Comparison of ENCODE assay signal across 15 cellular contexts in genomic region chr21:38756746-38757145, GRCh38. TPM values are rescaled to one million over a fixed set of nuclear protein-coding genes. Genes with fewer than 3 reads are reported as not detected.
DNase-seq lines count a peak whose midpoint lies in the region; ATAC-seq, FAIRE-seq and TF ChIP-seq lines count a peak whose summit lies in the region.
"Had no signal": no experiment of that assay in that cellular context is flagged by ENCODE, and none has a peak within 500 bp of the region (broad histone marks: within the 10 kb centered on the region; RNA-seq: fewer than 3 reads in every experiment).

No MANE protein-coding gene starts in this region.

- H3K4me1 ChIP-seq in cardiac muscle cell (ENCODE audit: low read depth) = peaks cover 31% of the 10 kb centered on the region
- H3K4me1 ChIP-seq in K562 (replicated peaks in 1 of 2; ENCODE audit: control insufficient read depth in 2 of 2, insufficient read depth in 2 of 2, low read length in 2 of 2) = peaks cover 0 to 10% of the 10 kb centered on the region in 2 experiments; a peak in 3 of 5 replicates
- H3K4me1 ChIP-seq in lower lobe of right lung = peaks cover 44% of the 10 kb centered on the region

- DNase-seq in cardiac muscle cell (ENCODE audit: low read depth in 1 of 2, low spot score in 1 of 2) (peak; percentile 56 to 58), cardiac septum (ENCODE audit: low spot score) (no peak), K562 (ENCODE audit: extremely low read depth in 1 of 4, low spot score in 3 of 4) (no peak), lower lobe of right lung (no peak), MG63 (no peak)
- no peak for DNase-seq in activated CD8-positive, alpha-beta T cell treated with anti-CD3 and anti-CD28 coated beads for 36 hours
- DNase-seq: 8988T; activated CD4-positive, alpha-beta T cell treated with anti-CD3 and anti-CD28 coated beads for 4 hours; retina; T-cell had no signal

- FAIRE-seq in K562 (lab: Jason Lieb, UNC) = no peak
- FAIRE-seq: endometrium, GM12892 had no signal

- ATAC-seq in K562 (no peak), lower lobe of right lung (no peak), GM21723 (IDR thresholded peaks at IDR 0.05; ENCODE audit: unreplicated experiment) (no peak), GM18502 (IDR thresholded peaks at IDR 0.05; ENCODE audit: poor library complexity, unreplicated experiment) (no peak)
- ATAC-seq in activated CD8-positive, alpha-beta T cell treated with anti-CD3 and anti-CD28 coated beads for 36 hours = no peak
- ATAC-seq: T-cell had no signal

- H3K9ac ChIP-seq in K562 (ENCODE audit: insufficient read depth in 1 of 2, low read depth in 2 of 2, low read length in 2 of 2) = no peak overlapping the region

- H3K9me3 ChIP-seq in cardiac muscle cell (ENCODE audit: low read depth) (no peaks in the 10 kb centered on the region), K562 (replicated peaks; ENCODE audit: control insufficient read depth, insufficient read depth, low read depth, low read length) (no peaks in the 10 kb centered on the region), lower lobe of right lung (no peaks in the 10 kb centered on the region), MG63 (no peaks in the 10 kb centered on the region)

- no peak for TF ChIP-seq CTCF in cardiac muscle cell (IDR thresholded peaks at IDR 0.05; ENCODE audit: low read depth, low read length)
- no peak for TF ChIP-seq CTCF in K562 (IDR thresholded peaks at IDR 0.05 in 2 of 3, conservative IDR thresholded peaks at IDR 0.05 in 1 of 3; ENCODE audit: insufficient read depth in 2 of 3, low read depth in 1 of 3, low read length in 3 of 3)
- TF ChIP-seq CTCF in lower lobe of right lung (IDR thresholded peaks at IDR 0.05) = no peak
- TF ChIP-seq CTCF in activated CD8-positive, alpha-beta T cell treated with anti-CD3 and anti-CD28 coated beads for 36 hours (IDR thresholded peaks at IDR 0.05) = no peak

- H3K9me3 Mint-ChIP-seq in activated CD8-positive, alpha-beta T cell treated with anti-CD3 and anti-CD28 coated beads for 36 hours = no peaks in the 10 kb centered on the region
- H3K9me3 Mint-ChIP-seq: activated T-helper 1 cell treated with anti-CD3 and anti-CD28 coated beads, Interleukin-12 subunit alpha, Interleukin-12 subunit beta, Interleukin-2, Interleukin-4 antibody, amounts not matched to agents 30 ng/mL and 10 ng/mL and 1 ng/mL, durations not matched to agents 14 hours and 24 hours and 36 hours; T-cell had no signal

- no peaks in the 10 kb centered on the region for H3K79me2 ChIP-seq in K562 (ENCODE audit: control insufficient read depth, insufficient read depth, low read length)

- no TSS peak for BruUV-seq in K562 (replicated peaks; lab: Mats Ljungman, UMichigan)

- 16% methylated on average over 3 of the region's 3 CpGs for WGBS in K562 (ENCODE audit: insufficient coverage, low coverage, missing lambda C conversion rate)

- H3K4me3 Mint-ChIP-seq in activated CD8-positive, alpha-beta T cell treated with anti-CD3 and anti-CD28 coated beads for 36 hours = no peak overlapping the region
- H3K4me3 Mint-ChIP-seq: activated T-helper 1 cell treated with anti-CD3 and anti-CD28 coated beads, Interleukin-12 subunit alpha, Interleukin-12 subunit beta, Interleukin-2, Interleukin-4 antibody, amounts not matched to agents 30 ng/mL and 10 ng/mL and 1 ng/mL, durations not matched to agents 14 hours and 24 hours and 36 hours; T-cell had no signal

- H2AFZ ChIP-seq in K562 (ENCODE audit: low read depth, low read length) = peak overlapping the region; percentile 69

- H3K27me3 ChIP-seq in cardiac muscle cell = no peaks in the 10 kb centered on the region
- H3K27me3 ChIP-seq in K562 (ENCODE audit: control insufficient read depth in 2 of 2, insufficient read depth in 2 of 2, low read length in 2 of 2) = peaks cover 27 to 38% of the 10 kb centered on the region in 2 experiments; a peak in 4 of 5 replicates
- no peaks in the 10 kb centered on the region for H3K27me3 ChIP-seq in lower lobe of right lung (ENCODE audit: low read depth)
- no peaks in the 10 kb centered on the region for H3K27me3 ChIP-seq in MG63

- H3K27me3 Mint-ChIP-seq in activated CD8-positive, alpha-beta T cell treated with anti-CD3 and anti-CD28 coated beads for 36 hours = no peaks in the 10 kb centered on the region

- intact Hi-C loops in cardiac septum (cut with DNase I) = no loop called here
- intact Hi-C loops in K562 (cut with micrococcal nuclease) = no loop called here
- intact Hi-C loops in lower lobe of right lung (cut with DNase I) = no loop called here
- intact Hi-C loops in activated CD8-positive, alpha-beta T cell treated with anti-CD3 and anti-CD28 coated beads for 36 hours (cut with micrococcal nuclease) = no loop called here

- no peak for TF ChIP-seq RAD21 in K562 (CRISPR knock-in tag; conservative IDR thresholded peaks at IDR 0.05 in 1 of 2, IDR thresholded peaks at IDR 0.05 in 1 of 2)

- CTCF ChIA-PET in K562 (lab: Yijun Ruan, JAX; ENCODE audit: low intra/inter-chr PET ratio) = no interaction called here
- CTCF ChIA-PET in activated CD8-positive, alpha-beta T cell treated with anti-CD3 and anti-CD28 coated beads for 36 hours (lab: Charles Lee) = interaction anchor here (1.2 kb wide), 1 partner anchor 381 kb away, joined by 3 read pairs; no protein-coding TSS in a partner anchor

- H3K27ac Mint-ChIP-seq in activated CD8-positive, alpha-beta T cell treated with anti-CD3 and anti-CD28 coated beads for 36 hours = no peak overlapping the region
- H3K27ac Mint-ChIP-seq: activated T-helper 1 cell treated with anti-CD3 and anti-CD28 coated beads, Interleukin-12 subunit alpha, Interleukin-12 subunit beta, Interleukin-2, Interleukin-4 antibody, amounts not matched to agents 30 ng/mL and 10 ng/mL and 1 ng/mL, durations not matched to agents 14 hours and 24 hours and 36 hours; T-cell had no signal

- H3K9me1 ChIP-seq in K562 (ENCODE audit: control insufficient read depth, insufficient read depth, low read length) = no peaks in the 10 kb centered on the region

- no peak for TF ChIP-seq EP300 in K562 (IDR thresholded peaks at IDR 0.05; ENCODE audit: low read length)

- H3K4me1 Mint-ChIP-seq in activated CD8-positive, alpha-beta T cell treated with anti-CD3 and anti-CD28 coated beads for 36 hours (ENCODE audit: low read depth) = peaks cover 12% of the 10 kb centered on the region

- no peaks in the 10 kb centered on the region for H3K36me3 Mint-ChIP-seq in activated CD8-positive, alpha-beta T cell treated with anti-CD3 and anti-CD28 coated beads for 36 hours (ENCODE audit: low read depth)
- H3K36me3 Mint-ChIP-seq: T-cell had no signal

- H3K4me2 ChIP-seq in K562 (ENCODE audit: insufficient read depth, low read length) = peak overlapping the region; percentile 10; the same call in 1 of the 2 replicates

- no peaks in the 10 kb centered on the region for H3K36me3 ChIP-seq in cardiac muscle cell
- no peaks in the 10 kb centered on the region for H3K36me3 ChIP-seq in K562 (ENCODE audit: control insufficient read depth, insufficient read depth, low read length)
- H3K36me3 ChIP-seq in lower lobe of right lung = no peaks in the 10 kb centered on the region
- H3K36me3 ChIP-seq in MG63 = no peaks in the 10 kb centered on the region

- H3K4me3 ChIP-seq in cardiac muscle cell (no peak overlapping the region), K562 (0 out of 2 replicates have a peak overlapping the region, but pooled peaks have one; percentile 8), lower lobe of right lung (no peak overlapping the region), MG63 (no peak overlapping the region)

- no peak for TF ChIP-seq POLR2A in K562 (conservative IDR thresholded peaks at IDR 0.05)

- H3K27ac ChIP-seq in cardiac muscle cell (peak overlapping the region; percentile 41), K562 (ENCODE audit: extremely low read depth, low read depth, low read length) (no peak overlapping the region), lower lobe of right lung (peak overlapping the region; percentile 78)

- in situ Hi-C loops in K562 (cut with MboI) = no loop called here

- POLR2A ChIA-PET in K562 (lab: Yijun Ruan, JAX) = interaction anchor here (1.2 kb wide), 1 partner anchor 51 kb away, joined by 7 read pairs; no protein-coding TSS in a partner anchor
- POLR2A ChIA-PET in activated CD8-positive, alpha-beta T cell treated with anti-CD3 and anti-CD28 coated beads for 36 hours (lab: Charles Lee) = no interaction called here

- no peaks in the 10 kb centered on the region for H4K20me1 ChIP-seq in K562 (replicated peaks; ENCODE audit: control insufficient read depth, insufficient read depth, low read length)

TF ChIP-seq in K562, 482 proteins besides CTCF, POLR2A, EP300 and RAD21 (continues in another document):
- TF ChIP-seq NFE2 (IDR thresholded peaks at IDR 0.05; ENCODE audit: low read depth) (no peak), BDP1 (IDR thresholded peaks at IDR 0.05; ENCODE audit: insufficient read depth, insufficient read length) (no peak), ZBED1 (IDR thresholded peaks at IDR 0.05) (no peak)

RNA-seq across cellular contexts. Expression of gene ETS2, which starts 49.0 kb away (rescaled TPM):
- 20.6 and 25.2 TPM in 2 replicates for total RNA-seq in cardiac muscle cell
- 20.9 and 32.0 TPM in 2 replicates for polyA plus RNA-seq in cardiac muscle cell
- total RNA-seq in cardiac septum = 36.4 TPM
- total RNA-seq in K562 (2011; cell fraction: chromatin; rRNA removed; ENCODE audit: low replicate concordance) = 11.0 and 16.7 TPM in 2 replicates
- total RNA-seq in K562 (2011; cell fraction: nucleolus; rRNA removed) = 10.9 and 16.3 TPM in 2 replicates
- total RNA-seq in K562 (2011; cell fraction: nucleoplasm; rRNA removed) = 9.7 and 11.9 TPM in 2 replicates
- total RNA-seq in K562 (2014; rRNA removed) = 12.2 and 13.1 TPM in 2 replicates
- total RNA-seq in K562 (2014; rRNA removed; fragmentation: Illumina TruSeq; extraction: Trizol) = 11.2 and 11.5 TPM in 2 replicates
- 14.0 and 15.4 TPM in 2 replicates for total RNA-seq in K562 (2015; rRNA removed; fragmentation: Illumina TruSeq; extraction: Trizol)
- 24.4 and 26.2 TPM in 2 replicates for total RNA-seq in K562 (2021)
- 8.7 and 10.5 TPM in 2 replicates for polyA plus RNA-seq in K562 (2011; rRNA removed)
- polyA plus RNA-seq in K562 (2011; cell fraction: cytosol; rRNA removed) = 5.4 and 6.5 TPM in 2 replicates
- 17.0 and 22.9 TPM in 2 replicates for polyA plus RNA-seq in K562 (2011; cell fraction: nucleus; rRNA removed)
- 12.5 and 19.4 TPM in 2 replicates for polyA plus RNA-seq in K562 (2012)
- 17.9 and 24.2 TPM in 2 replicates for polyA plus RNA-seq in K562 (2014; fragmentation: Illumina TruSeq; extraction: Trizol)
- 1 to 10 TPM; 1.7 to 2.2 TPM for polyA plus RNA-seq in K562 (2014; fragmentation: Nextera tagmentation; extraction: Ambion mirVana)
- polyA plus RNA-seq in K562 (2014; rRNA removed) = 12.8 and 13.7 TPM in 2 replicates
- polyA minus RNA-seq in K562 (2011; rRNA and poly(A)+ RNA removed) = 6.7 and 7.2 TPM in 2 replicates
- 7.4 and 11.6 TPM in 2 replicates for polyA minus RNA-seq in K562 (2011; cell fraction: cytosol; rRNA and poly(A)+ RNA removed)
- polyA minus RNA-seq in K562 (2011; cell fraction: nucleus; rRNA and poly(A)+ RNA removed) = 9.2 and 9.9 TPM in 2 replicates
- total RNA-seq in lower lobe of right lung = 160 TPM
- total RNA-seq in MG63 (2014; rRNA removed; shearing (Covaris generic); ENCODE audit: low replicate concordance) = 12.6 and 12.7 TPM in 2 replicates
- 10 to 100 TPM; 28.1 to 29.7 TPM for total RNA-seq in activated CD8-positive, alpha-beta T cell treated with anti-CD3 and anti-CD28 coated beads for 36 hours

Comparison
In these comparisons a context has a peak if more than half of its experiments do, and no peak if none do; other contexts are left out.
1. DNase-seq: peak in cardiac muscle cell (2 of 2); none in cardiac septum (single experiment), K562 (0 of 4), lower lobe of right lung (single experiment), MG63 (single experiment) and activated CD8-positive, alpha-beta T cell treated with anti-CD3 and anti-CD28 coated beads for 36 hours (single experiment).